In genomic region chr15:61335998-61336648, GRCh38 we compare ENCODE assay signal across 18 cellular contexts.
DNase-seq lines count a peak whose midpoint lies in the region; ATAC-seq and TF ChIP-seq lines count a peak whose summit lies in the region.
"Had no signal": no experiment of that assay in that cellular context is flagged by ENCODE, and none has a peak within 500 bp of the region (broad histone marks: within the 10 kb centered on the region; RNA-seq: fewer than 3 reads in every experiment).

No MANE protein-coding gene starts in this region.

- ATAC-seq in GM19397 (IDR thresholded peaks at IDR 0.05; ENCODE audit: unreplicated experiment), result peak; percentile 35
- peak; percentile 71 for ATAC-seq in HG02938 (IDR thresholded peaks at IDR 0.05; ENCODE audit: unreplicated experiment)
- ATAC-seq in GM19455 (IDR thresholded peaks at IDR 0.05; ENCODE audit: unreplicated experiment), result no peak
- no peak for ATAC-seq in activated CD8-positive, alpha-beta T cell treated with anti-CD3 and anti-CD28 coated beads for 36 hours
- ATAC-seq: CD8-positive, alpha-beta T cell; T-cell had no signal

- DNase-seq in hepatocyte (ENCODE audit: low spot score) (peak; percentile 16), renal cortical epithelial cell (ENCODE audit: low read depth) (peak; percentile 69), NCI-H128 (lab: John Stamatoyannopoulos, UW; ENCODE audit: unreplicated experiment) (no peak), type B pancreatic cell (ENCODE audit: extremely low spot score, unreplicated experiment) (no peak)
- DNase-seq in activated CD8-positive, alpha-beta T cell treated with anti-CD3 and anti-CD28 coated beads for 36 hours, result no peak
- DNase-seq: CD8-positive, alpha-beta T cell; KBM-7; NCI-H1092; NCI-H1694 treated with DMSO at 0.1 percent for 48 hours; NCI-H446; PC-9; T-cell had no signal

- H3K9me3 Mint-ChIP-seq in type B pancreatic cell, result no peaks in the 10 kb centered on the region
- H3K9me3 Mint-ChIP-seq in activated CD8-positive, alpha-beta T cell treated with anti-CD3 and anti-CD28 coated beads for 36 hours, result peaks cover 1% of the 10 kb centered on the region

- no peaks in the 10 kb centered on the region for H3K9me2 ChIP-seq in hepatocyte (replicated peaks; ENCODE audit: insufficient read depth)

- intact Hi-C loops in activated CD8-positive, alpha-beta T cell treated with anti-CD3 and anti-CD28 coated beads for 36 hours (cut with micrococcal nuclease), result no loop called here

- H3K27ac ChIP-seq in hepatocyte, result no peak overlapping the region
- H3K27ac ChIP-seq: PC-9, SK-N-MC had no signal

- CTCF ChIA-PET in activated CD8-positive, alpha-beta T cell treated with anti-CD3 and anti-CD28 coated beads for 36 hours (lab: Charles Lee), result no interaction called here

- no peaks in the 10 kb centered on the region for H3K36me3 Mint-ChIP-seq in type B pancreatic cell
- no peaks in the 10 kb centered on the region for H3K36me3 Mint-ChIP-seq in activated CD8-positive, alpha-beta T cell treated with anti-CD3 and anti-CD28 coated beads for 36 hours (ENCODE audit: low read depth)
- H3K36me3 Mint-ChIP-seq: CD8-positive, alpha-beta T cell; T-cell had no signal

- H3K27me3 Mint-ChIP-seq in type B pancreatic cell, result peaks cover 10% of the 10 kb centered on the region
- H3K27me3 Mint-ChIP-seq in activated CD8-positive, alpha-beta T cell treated with anti-CD3 and anti-CD28 coated beads for 36 hours, result peaks cover 14% of the 10 kb centered on the region

- H3K4me2 ChIP-seq in hepatocyte, result no peak overlapping the region
- H3K4me2 ChIP-seq: PC-9 had no signal

- peaks cover 5% of the 10 kb centered on the region for H3K4me1 ChIP-seq in hepatocyte (ENCODE audit: insufficient read depth)
- H3K4me1 ChIP-seq: HAP-1 had no signal

- no peak overlapping the region for H2AFZ ChIP-seq in hepatocyte
- H2AFZ ChIP-seq: PC-9 had no signal

- no peak overlapping the region for H3K4me3 ChIP-seq in hepatocyte
- H3K4me3 ChIP-seq: HAP-1, PC-9, SK-N-MC had no signal

- 79% methylated on average over 3 of the region's 3 CpGs for WGBS in hepatocyte (ENCODE audit: low lambda C conversion rate, missing lambda C conversion rate)

- H3K9me3 ChIP-seq in hepatocyte (ENCODE audit: low read depth), result no peaks in the 10 kb centered on the region

- no peak overlapping the region for H3K4me3 Mint-ChIP-seq in type B pancreatic cell
- H3K4me3 Mint-ChIP-seq in activated CD8-positive, alpha-beta T cell treated with anti-CD3 and anti-CD28 coated beads for 36 hours, result no peak overlapping the region
- H3K4me3 Mint-ChIP-seq: B cell; CD8-positive, alpha-beta T cell; T-cell had no signal

- no peaks in the 10 kb centered on the region for H3K27me3 ChIP-seq in hepatocyte

- H3K36me3 ChIP-seq in hepatocyte (replicated peaks; ENCODE audit: insufficient read depth, low read depth), result no peaks in the 10 kb centered on the region
- H3K36me3 ChIP-seq: HAP-1 had no signal

- no peak overlapping the region for H3K27ac Mint-ChIP-seq in type B pancreatic cell
- H3K27ac Mint-ChIP-seq in activated CD8-positive, alpha-beta T cell treated with anti-CD3 and anti-CD28 coated beads for 36 hours, result no peak overlapping the region
- H3K27ac Mint-ChIP-seq: B cell; CD8-positive, alpha-beta T cell; T-cell had no signal

- no peaks in the 10 kb centered on the region for H3K79me2 ChIP-seq in hepatocyte

- H4K20me1 ChIP-seq in hepatocyte (ENCODE audit: insufficient read depth, poor library complexity, severe bottlenecking), result no peaks in the 10 kb centered on the region

- TF ChIP-seq CTCF in hepatocyte (IDR thresholded peaks at IDR 0.05; ENCODE audit: poor library complexity) (no peak), type B pancreatic cell (conservative IDR thresholded peaks at IDR 0.05) (no peak)
- no peak for TF ChIP-seq CTCF in activated CD8-positive, alpha-beta T cell treated with anti-CD3 and anti-CD28 coated beads for 36 hours (IDR thresholded peaks at IDR 0.05)

- POLR2A ChIA-PET in activated CD8-positive, alpha-beta T cell treated with anti-CD3 and anti-CD28 coated beads for 36 hours (lab: Charles Lee), result no interaction called here

- H3K4me1 Mint-ChIP-seq in type B pancreatic cell (ENCODE audit: unreplicated experiment), result no peaks in the 10 kb centered on the region
- H3K4me1 Mint-ChIP-seq in activated CD8-positive, alpha-beta T cell treated with anti-CD3 and anti-CD28 coated beads for 36 hours (ENCODE audit: low read depth), result no peaks in the 10 kb centered on the region
- H3K4me1 Mint-ChIP-seq: B cell, T-cell had no signal

Comparison
In these comparisons a context has a peak if more than half of its experiments do, and no peak if none do; other contexts are left out.
1. ATAC-seq: peak in GM19397 (single experiment) and HG02938 (single experiment); none in GM19455 (single experiment) and activated CD8-positive, alpha-beta T cell treated with anti-CD3 and anti-CD28 coated beads for 36 hours (single experiment).
2. DNase-seq: peak in hepatocyte (single experiment) and renal cortical epithelial cell (single experiment); none in NCI-H128 (single experiment), type B pancreatic cell (single experiment) and activated CD8-positive, alpha-beta T cell treated with anti-CD3 and anti-CD28 coated beads for 36 hours (single experiment).